In the genomic region with DNA sequence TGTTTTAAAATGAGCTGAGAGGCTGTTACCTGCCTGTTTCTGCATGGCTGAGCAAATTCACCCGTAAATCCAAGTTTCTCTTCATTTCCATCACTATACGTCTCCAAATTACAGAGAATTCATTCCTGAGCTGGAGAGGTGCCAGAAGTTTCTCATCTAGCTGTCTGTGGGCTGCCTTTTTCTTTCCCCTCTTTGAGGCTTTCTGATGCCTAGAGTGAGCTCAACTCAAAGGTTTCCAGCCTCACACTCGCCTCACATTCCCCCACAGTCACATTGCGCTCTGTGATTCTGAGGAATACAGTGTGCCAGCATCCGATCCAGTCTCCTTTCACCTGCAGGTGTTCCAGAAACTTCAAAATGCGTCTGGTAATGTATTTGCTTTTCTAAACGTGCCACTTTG, we compare ENCODE assay signal across 24 cellular contexts. TPM values are rescaled to one million over a fixed set of nuclear protein-coding genes. Genes with fewer than 3 reads are reported as not detected.
"Had no signal": no experiment of that assay in that cellular context is flagged by ENCODE, and none has a peak within 500 bp of the region (broad histone marks: within the 10 kb centered on the region; RNA-seq: fewer than 3 reads in every experiment).

A gene (plus strand): TSS at position 244 of the 400 bp plus-strand sequence.

- H3K4me3 Mint-ChIP-seq: activated T-cell treated with anti-CD3 and anti-CD28 coated beads, Interleukin-2, amount 50 U/mL, for 72 hours; mesothelial cell of epicardium; nephron progenitor cell; stimulated activated effector memory CD8-positive, alpha-beta T cell treated with anti-CD3 and anti-CD28 coated beads, Interleukin-12 subunit alpha, Interleukin-12 subunit beta, amount 100 ng/mL, for 72 hours; T-cell had no signal

- H3K27ac ChIP-seq: breast epithelium, prostate gland, skin epidermis, thoracic aorta, upper lobe of right lung had no signal

- ATAC-seq: activated T-cell treated with anti-CD3 and anti-CD28 coated beads, Interleukin-2, amount 50 U/mL, for 72 hours; right cardiac atrium; SK-N-SH treated with all-trans-retinoic acid at 6 μM for 48 hours; stimulated activated effector memory CD8-positive, alpha-beta T cell treated with anti-CD3 and anti-CD28 coated beads, Interleukin-12 subunit alpha, Interleukin-12 subunit beta, amount 100 ng/mL, for 72 hours; T-cell; upper lobe of right lung had no signal

- H3K4me3 ChIP-seq: breast epithelium, lung, prostate gland, skin epidermis, thoracic aorta, upper lobe of right lung had no signal

- H3K4me1 ChIP-seq: breast epithelium, prostate gland, upper lobe of right lung had no signal

- H3K9me3 ChIP-seq: breast epithelium, prostate gland, thoracic aorta, upper lobe of right lung had no signal

- DNase-seq: activated effector memory CD4-positive, alpha-beta T cell treated with anti-CD3 and anti-CD28 coated beads, Interleukin-2, amount 50 U/mL, for 16 hours; activated naive CD4-positive, alpha-beta T cell treated with anti-CD3 and anti-CD28 coated beads, Interleukin-2, amount 50 U/mL, for 16 hours; activated T-cell treated with anti-CD3 and anti-CD28 coated beads, Interleukin-2, amount 50 U/mL, for 72 hours; aorta; effector memory CD4-positive, alpha-beta T cell; glutamatergic neuron; nephron progenitor cell; right cardiac atrium; stimulated activated CD4-positive, alpha-beta T cell treated with anti-CD3 and anti-CD28 coated beads, Interleukin-15, amount 100 ng/mL, for 24 hours; stimulated activated CD4-positive, alpha-beta T cell treated with anti-CD3 and anti-CD28 coated beads, Interleukin-2, amount 100 ng/mL, for 48 hours; T-cell; upper lobe of right lung had no signal

- H3K27ac Mint-ChIP-seq: activated T-cell treated with anti-CD3 and anti-CD28 coated beads, Interleukin-2, amount 50 U/mL, for 72 hours; mesothelial cell of epicardium; nephron progenitor cell; stimulated activated effector memory CD8-positive, alpha-beta T cell treated with anti-CD3 and anti-CD28 coated beads, Interleukin-12 subunit alpha, Interleukin-12 subunit beta, amount 100 ng/mL, for 72 hours; T-cell had no signal

- H3K9me3 Mint-ChIP-seq: activated T-cell treated with anti-CD3 and anti-CD28 coated beads, Interleukin-2, amount 50 U/mL, for 72 hours; mesothelial cell of epicardium; nephron progenitor cell had no signal

- H3K36me3 ChIP-seq: breast epithelium, prostate gland, thoracic aorta, upper lobe of right lung had no signal

- H3K4me1 Mint-ChIP-seq: mesothelial cell of epicardium; nephron progenitor cell; stimulated activated effector memory CD8-positive, alpha-beta T cell treated with anti-CD3 and anti-CD28 coated beads, Interleukin-12 subunit alpha, Interleukin-12 subunit beta, amount 100 ng/mL, for 72 hours; T-cell had no signal

- H3K36me3 Mint-ChIP-seq: mesothelial cell of epicardium; stimulated activated effector memory CD8-positive, alpha-beta T cell treated with anti-CD3 and anti-CD28 coated beads, Interleukin-12 subunit alpha, Interleukin-12 subunit beta, amount 100 ng/mL, for 72 hours; T-cell had no signal

- FAIRE-seq: endothelial cell of umbilical vein, keratinocyte had no signal

- H3K27me3 ChIP-seq: breast epithelium, upper lobe of right lung had no signal

RNA-seq across cellular contexts. Expression of the gene that starts here (rescaled TPM):
- total RNA-seq: activated CD8-positive, alpha-beta memory T cell treated with anti-CD3 and anti-CD28 coated beads for 36 hours; activated T-cell treated with anti-CD3 and anti-CD28 coated beads, Interleukin-2, amount 50 U/mL, for 72 hours; endothelial cell of umbilical vein; mesothelial cell of epicardium; osteoblast; prostate gland; T-cell; thoracic aorta; upper lobe of right lung had no signal
- polyA plus RNA-seq: aorta, endothelial cell of umbilical vein, keratinocyte, lung had no signal
